ENCODE assay signal across 1 cellular context in the genomic region with DNA sequence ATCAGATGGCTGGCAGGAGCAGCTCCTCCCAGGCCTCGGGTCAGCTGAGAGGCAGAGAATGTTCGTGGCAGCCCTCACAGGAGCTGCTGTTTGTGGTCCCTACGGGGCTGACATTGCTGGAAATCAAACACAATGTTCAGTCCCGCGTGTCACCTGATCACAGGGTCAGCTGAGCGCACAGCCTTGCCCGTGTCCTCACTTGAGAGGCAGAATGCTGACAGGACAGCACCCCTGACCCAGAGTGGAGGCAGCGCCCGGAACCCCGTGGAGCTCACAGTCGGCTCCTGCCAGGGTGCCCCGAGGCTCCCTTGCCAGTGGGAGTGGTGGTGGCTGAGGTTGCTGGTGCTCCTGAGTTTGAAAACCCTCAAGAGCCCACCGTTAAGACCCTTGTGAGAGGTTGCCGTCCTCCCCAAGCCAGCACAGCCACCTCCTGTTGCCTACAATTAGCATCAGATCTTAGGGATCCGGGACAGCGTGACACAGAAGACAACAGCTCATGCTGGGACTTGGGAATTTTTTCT.
TF ChIP-seq lines count a peak whose summit lies in the region.

No MANE protein-coding gene starts in this region.

TF ChIP-seq in HepG2, 621 proteins besides CTCF, POLR2A, EP300 and RAD21 (continues in another document):
- TF ChIP-seq MIER2 (CRISPR knock-in tag; IDR thresholded peaks at IDR 0.05) (0 out of 2 replicates have a peak, but pooled peaks have one; percentile 26), ZSCAN21 (CRISPR knock-in tag; IDR thresholded peaks at IDR 0.05; ENCODE audit: borderline replicate concordance) (peak; percentile 32; the same call in 1 of the 2 replicates), NRL (CRISPR knock-in tag; IDR thresholded peaks at IDR 0.05; ENCODE audit: borderline replicate concordance) (0 out of 2 replicates have a peak, but pooled peaks have one; percentile 75), ZNF891 (CRISPR knock-in tag; IDR thresholded peaks at IDR 0.05) (peak; percentile 67; the same call in 1 of the 2 replicates), ZNF263 (CRISPR knock-in tag; IDR thresholded peaks at IDR 0.05) (peak; percentile 36; the same call in 1 of the 2 replicates), RXRA (CRISPR knock-in tag; IDR thresholded peaks at IDR 0.05) (peak; percentile 67; the same call in 1 of the 2 replicates), MXD4 (CRISPR knock-in tag; IDR thresholded peaks at IDR 0.05) (peak; percentile 27; the same call in 1 of the 2 replicates), EZH2 (conservative IDR thresholded peaks at IDR 0.05; ENCODE audit: low read depth, low read length) (peak; percentile 66; the same call in 1 of the 2 replicates), AGO1 (IDR thresholded peaks at IDR 0.05; ENCODE audit: low read depth, low read length, poor library complexity, severe bottlenecking) (peak; percentile 15), XBP1 (CRISPR knock-in tag; IDR thresholded peaks at IDR 0.05) (no peak), ZNF292 (CRISPR knock-in tag; IDR thresholded peaks at IDR 0.05; ENCODE audit: borderline replicate concordance, low read depth) (no peak), MAFF (IDR thresholded peaks at IDR 0.05; ENCODE audit: low read depth, low read length) (no peak; the same call in 1 of the 2 replicates), RAD51 (IDR thresholded peaks at IDR 0.05; ENCODE audit: borderline replicate concordance) (peak; percentile 66), TOPORS (CRISPR knock-in tag; IDR thresholded peaks at IDR 0.05) (0 out of 2 replicates have a peak, but pooled peaks have one; percentile 37), ZNF558 (CRISPR knock-in tag; IDR thresholded peaks at IDR 0.05; ENCODE audit: borderline replicate concordance) (no peak), BCL6 (CRISPR knock-in tag; IDR thresholded peaks at IDR 0.05) (0 out of 2 replicates have a peak, but pooled peaks have one; percentile 7), MYC (CRISPR knock-in tag; IDR thresholded peaks at IDR 0.05; ENCODE audit: borderline replicate concordance) (0 out of 2 replicates have a peak, but pooled peaks have one; percentile 37), HOXA3 (CRISPR knock-in tag; IDR thresholded peaks at IDR 0.05) (0 out of 2 replicates have a peak, but pooled peaks have one; percentile 22), THAP11 (CRISPR knock-in tag; IDR thresholded peaks at IDR 0.05) (peak; percentile 39; the same call in 1 of the 2 replicates), ELF1 (CRISPR knock-in tag; IDR thresholded peaks at IDR 0.05) (0 out of 2 replicates have a peak, but pooled peaks have one; percentile 11), ZNF768 (CRISPR knock-in tag; IDR thresholded peaks at IDR 0.05) (0 out of 2 replicates have a peak, but pooled peaks have one; percentile 46), ZNF224 (CRISPR knock-in tag; IDR thresholded peaks at IDR 0.05) (peak; percentile 78; the same call in 1 of the 2 replicates)
- TF ChIP-seq, protein P1, sequence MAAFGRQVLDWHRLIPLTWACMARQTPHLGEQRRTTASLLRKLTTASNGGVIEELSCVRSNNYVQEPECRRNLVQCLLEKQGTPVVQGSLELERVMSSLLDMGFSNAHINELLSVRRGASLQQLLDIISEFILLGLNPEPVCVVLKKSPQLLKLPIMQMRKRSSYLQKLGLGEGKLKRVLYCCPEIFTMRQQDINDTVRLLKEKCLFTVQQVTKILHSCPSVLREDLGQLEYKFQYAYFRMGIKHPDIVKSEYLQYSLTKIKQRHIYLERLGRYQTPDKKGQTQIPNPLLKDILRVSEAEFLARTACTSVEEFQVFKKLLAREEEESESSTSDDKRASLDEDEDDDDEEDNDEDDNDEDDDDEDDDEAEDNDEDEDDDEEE (CRISPR knock-in tag; IDR thresholded peaks at IDR 0.05) = peak; percentile 28; the same call in 1 of the 2 replicates
- TF ChIP-seq, protein P2, sequence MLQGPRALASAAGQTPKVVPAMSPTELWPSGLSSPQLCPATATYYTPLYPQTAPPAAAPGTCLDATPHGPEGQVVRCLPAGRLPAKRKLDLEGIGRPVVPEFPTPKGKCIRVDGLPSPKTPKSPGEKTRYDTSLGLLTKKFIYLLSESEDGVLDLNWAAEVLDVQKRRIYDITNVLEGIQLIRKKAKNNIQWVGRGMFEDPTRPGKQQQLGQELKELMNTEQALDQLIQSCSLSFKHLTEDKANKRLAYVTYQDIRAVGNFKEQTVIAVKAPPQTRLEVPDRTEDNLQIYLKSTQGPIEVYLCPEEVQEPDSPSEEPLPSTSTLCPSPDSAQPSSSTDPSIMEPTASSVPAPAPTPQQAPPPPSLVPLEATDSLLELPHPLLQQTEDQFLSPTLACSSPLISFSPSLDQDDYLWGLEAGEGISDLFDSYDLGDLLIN (CRISPR knock-in tag; IDR thresholded peaks at IDR 0.05; ENCODE audit: borderline replicate concordance) = no peak
- TF ChIP-seq, protein P3, sequence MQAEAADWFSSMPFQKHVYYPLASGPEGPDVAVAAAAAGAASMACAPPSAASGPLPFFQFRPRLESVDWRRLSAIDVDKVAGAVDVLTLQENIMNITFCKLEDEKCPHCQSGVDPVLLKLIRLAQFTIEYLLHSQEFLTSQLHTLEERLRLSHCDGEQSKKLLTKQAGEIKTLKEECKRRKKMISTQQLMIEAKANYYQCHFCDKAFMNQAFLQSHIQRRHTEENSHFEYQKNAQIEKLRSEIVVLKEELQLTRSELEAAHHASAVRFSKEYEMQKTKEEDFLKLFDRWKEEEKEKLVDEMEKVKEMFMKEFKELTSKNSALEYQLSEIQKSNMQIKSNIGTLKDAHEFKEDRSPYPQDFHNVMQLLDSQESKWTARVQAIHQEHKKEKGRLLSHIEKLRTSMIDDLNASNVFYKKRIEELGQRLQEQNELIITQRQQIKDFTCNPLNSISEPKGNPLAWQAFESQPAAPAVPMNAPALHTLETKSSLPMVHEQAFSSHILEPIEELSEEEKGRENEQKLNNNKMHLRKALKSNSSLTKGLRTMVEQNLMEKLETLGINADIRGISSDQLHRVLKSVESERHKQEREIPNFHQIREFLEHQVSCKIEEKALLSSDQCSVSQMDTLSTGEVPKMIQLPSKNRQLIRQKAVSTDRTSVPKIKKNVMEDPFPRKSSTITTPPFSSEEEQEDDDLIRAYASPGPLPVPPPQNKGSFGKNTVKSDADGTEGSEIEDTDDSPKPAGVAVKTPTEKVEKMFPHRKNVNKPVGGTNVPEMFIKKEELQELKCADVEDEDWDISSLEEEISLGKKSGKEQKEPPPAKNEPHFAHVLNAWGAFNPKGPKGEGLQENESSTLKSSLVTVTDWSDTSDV (CRISPR knock-in tag; IDR thresholded peaks at IDR 0.05) = peak; percentile 86; the same call in 1 of the 2 replicates
- TF ChIP-seq, protein P4, sequence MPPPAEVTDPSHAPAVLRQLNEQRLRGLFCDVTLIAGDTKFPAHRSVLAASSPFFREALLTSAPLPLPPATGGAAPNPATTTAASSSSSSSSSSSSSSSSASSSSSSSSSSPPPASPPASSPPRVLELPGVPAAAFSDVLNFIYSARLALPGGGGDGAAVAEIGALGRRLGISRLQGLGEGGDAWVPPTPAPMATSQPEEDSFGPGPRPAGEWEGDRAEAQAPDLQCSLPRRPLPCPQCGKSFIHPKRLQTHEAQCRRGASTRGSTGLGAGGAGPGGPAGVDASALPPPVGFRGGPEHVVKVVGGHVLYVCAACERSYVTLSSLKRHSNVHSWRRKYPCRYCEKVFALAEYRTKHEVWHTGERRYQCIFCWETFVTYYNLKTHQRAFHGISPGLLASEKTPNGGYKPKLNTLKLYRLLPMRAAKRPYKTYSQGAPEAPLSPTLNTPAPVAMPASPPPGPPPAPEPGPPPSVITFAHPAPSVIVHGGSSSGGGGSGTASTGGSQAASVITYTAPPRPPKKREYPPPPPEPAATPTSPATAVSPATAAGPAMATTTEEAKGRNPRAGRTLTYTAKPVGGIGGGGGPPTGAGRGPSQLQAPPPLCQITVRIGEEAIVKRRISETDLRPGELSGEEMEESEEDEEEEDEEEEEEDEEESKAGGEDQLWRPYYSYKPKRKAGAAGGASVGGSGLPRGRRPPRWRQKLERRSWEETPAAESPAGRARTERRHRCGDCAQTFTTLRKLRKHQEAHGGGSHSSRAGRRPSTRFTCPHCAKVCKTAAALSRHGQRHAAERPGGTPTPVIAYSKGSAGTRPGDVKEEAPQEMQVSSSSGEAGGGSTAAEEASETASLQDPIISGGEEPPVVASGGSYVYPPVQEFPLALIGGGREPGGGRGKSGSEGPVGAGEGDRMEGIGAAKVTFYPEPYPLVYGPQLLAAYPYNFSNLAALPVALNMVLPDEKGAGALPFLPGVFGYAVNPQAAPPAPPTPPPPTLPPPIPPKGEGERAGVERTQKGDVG (CRISPR knock-in tag; IDR thresholded peaks at IDR 0.05; ENCODE audit: borderline replicate concordance) = peak; percentile 19; the same call in 1 of the 2 replicates
- TF ChIP-seq, protein P5, sequence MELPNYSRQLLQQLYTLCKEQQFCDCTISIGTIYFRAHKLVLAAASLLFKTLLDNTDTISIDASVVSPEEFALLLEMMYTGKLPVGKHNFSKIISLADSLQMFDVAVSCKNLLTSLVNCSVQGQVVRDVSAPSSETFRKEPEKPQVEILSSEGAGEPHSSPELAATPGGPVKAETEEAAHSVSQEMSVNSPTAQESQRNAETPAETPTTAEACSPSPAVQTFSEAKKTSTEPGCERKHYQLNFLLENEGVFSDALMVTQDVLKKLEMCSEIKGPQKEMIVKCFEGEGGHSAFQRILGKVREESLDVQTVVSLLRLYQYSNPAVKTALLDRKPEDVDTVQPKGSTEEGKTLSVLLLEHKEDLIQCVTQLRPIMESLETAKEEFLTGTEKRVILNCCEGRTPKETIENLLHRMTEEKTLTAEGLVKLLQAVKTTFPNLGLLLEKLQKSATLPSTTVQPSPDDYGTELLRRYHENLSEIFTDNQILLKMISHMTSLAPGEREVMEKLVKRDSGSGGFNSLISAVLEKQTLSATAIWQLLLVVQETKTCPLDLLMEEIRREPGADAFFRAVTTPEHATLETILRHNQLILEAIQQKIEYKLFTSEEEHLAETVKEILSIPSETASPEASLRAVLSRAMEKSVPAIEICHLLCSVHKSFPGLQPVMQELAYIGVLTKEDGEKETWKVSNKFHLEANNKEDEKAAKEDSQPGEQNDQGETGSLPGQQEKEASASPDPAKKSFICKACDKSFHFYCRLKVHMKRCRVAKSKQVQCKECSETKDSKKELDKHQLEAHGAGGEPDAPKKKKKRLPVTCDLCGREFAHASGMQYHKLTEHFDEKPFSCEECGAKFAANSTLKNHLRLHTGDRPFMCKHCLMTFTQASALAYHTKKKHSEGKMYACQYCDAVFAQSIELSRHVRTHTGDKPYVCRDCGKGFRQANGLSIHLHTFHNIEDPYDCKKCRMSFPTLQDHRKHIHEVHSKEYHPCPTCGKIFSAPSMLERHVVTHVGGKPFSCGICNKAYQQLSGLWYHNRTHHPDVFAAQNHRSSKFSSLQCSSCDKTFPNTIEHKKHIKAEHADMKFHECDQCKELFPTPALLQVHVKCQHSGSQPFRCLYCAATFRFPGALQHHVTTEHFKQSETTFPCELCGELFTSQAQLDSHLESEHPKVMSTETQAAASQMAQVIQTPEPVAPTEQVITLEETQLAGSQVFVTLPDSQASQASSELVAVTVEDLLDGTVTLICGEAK (IDR thresholded peaks at IDR 0.05) = no peak
- TF ChIP-seq, protein P5 (CRISPR knock-in tag; IDR thresholded peaks at IDR 0.05) = peak; percentile 44; the same call in 1 of the 2 replicates
- TF ChIP-seq, protein P6, sequence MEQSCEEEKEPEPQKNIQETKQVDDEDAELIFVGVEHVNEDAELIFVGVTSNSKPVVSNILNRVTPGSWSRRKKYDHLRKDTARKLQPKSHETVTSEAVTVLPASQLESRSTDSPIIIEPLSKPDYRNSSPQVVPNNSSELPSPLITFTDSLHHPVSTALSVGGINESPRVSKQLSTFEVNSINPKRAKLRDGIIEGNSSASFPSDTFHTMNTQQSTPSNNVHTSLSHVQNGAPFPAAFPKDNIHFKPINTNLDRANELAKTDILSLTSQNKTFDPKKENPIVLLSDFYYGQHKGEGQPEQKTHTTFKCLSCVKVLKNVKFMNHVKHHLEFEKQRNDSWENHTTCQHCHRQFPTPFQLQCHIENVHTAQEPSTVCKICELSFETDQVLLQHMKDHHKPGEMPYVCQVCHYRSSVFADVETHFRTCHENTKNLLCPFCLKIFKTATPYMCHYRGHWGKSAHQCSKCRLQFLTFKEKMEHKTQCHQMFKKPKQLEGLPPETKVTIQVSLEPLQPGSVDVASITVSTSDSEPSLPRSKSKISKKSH (CRISPR knock-in tag; IDR thresholded peaks at IDR 0.05; ENCODE audit: borderline replicate concordance) = peak; percentile 94
- TF ChIP-seq, protein P7, sequence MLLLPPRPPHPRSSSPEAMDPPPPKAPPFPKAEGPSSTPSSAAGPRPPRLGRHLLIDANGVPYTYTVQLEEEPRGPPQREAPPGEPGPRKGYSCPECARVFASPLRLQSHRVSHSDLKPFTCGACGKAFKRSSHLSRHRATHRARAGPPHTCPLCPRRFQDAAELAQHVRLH (CRISPR knock-in tag; IDR thresholded peaks at IDR 0.05; ENCODE audit: borderline replicate concordance, low read depth) = no peak; the same call in 1 of the 2 replicates
- TF ChIP-seq, protein P8, sequence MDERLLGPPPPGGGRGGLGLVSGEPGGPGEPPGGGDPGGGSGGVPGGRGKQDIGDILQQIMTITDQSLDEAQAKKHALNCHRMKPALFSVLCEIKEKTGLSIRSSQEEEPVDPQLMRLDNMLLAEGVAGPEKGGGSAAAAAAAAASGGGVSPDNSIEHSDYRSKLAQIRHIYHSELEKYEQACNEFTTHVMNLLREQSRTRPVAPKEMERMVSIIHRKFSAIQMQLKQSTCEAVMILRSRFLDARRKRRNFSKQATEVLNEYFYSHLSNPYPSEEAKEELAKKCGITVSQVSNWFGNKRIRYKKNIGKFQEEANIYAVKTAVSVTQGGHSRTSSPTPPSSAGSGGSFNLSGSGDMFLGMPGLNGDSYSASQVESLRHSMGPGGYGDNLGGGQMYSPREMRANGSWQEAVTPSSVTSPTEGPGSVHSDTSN (CRISPR knock-in tag; IDR thresholded peaks at IDR 0.05) = no peak
